2 cellular contexts compared by ENCODE assay signal in the genomic region with DNA sequence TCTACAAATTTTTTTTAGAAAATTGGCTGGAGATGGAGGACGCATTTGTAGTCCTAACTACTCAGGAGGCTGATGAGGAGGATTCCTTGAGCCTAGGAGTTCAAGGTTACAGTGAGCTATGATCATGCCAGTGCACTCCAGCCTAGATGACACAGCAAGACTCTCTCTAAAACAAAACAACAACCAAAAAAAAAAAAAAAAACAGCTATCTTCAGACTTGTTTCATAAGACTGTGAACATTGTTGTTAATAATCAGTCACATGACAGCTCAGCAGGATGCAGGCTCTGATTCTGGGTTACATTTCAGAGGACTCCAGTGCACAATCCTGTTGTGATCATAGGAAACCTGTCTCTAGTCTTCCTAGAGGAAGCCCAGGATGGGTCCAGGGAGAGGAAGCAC.
A peak's percentile ranks its signal among the peaks of the same experiment; 100 is the strongest.
TF ChIP-seq lines count a peak whose summit lies in the region.

No MANE protein-coding gene starts in this region.

TF ChIP-seq in GM23338, 12 proteins besides CTCF, POLR2A, EP300 and RAD21 (continued from another document):
- TF ChIP-seq, protein P1, sequence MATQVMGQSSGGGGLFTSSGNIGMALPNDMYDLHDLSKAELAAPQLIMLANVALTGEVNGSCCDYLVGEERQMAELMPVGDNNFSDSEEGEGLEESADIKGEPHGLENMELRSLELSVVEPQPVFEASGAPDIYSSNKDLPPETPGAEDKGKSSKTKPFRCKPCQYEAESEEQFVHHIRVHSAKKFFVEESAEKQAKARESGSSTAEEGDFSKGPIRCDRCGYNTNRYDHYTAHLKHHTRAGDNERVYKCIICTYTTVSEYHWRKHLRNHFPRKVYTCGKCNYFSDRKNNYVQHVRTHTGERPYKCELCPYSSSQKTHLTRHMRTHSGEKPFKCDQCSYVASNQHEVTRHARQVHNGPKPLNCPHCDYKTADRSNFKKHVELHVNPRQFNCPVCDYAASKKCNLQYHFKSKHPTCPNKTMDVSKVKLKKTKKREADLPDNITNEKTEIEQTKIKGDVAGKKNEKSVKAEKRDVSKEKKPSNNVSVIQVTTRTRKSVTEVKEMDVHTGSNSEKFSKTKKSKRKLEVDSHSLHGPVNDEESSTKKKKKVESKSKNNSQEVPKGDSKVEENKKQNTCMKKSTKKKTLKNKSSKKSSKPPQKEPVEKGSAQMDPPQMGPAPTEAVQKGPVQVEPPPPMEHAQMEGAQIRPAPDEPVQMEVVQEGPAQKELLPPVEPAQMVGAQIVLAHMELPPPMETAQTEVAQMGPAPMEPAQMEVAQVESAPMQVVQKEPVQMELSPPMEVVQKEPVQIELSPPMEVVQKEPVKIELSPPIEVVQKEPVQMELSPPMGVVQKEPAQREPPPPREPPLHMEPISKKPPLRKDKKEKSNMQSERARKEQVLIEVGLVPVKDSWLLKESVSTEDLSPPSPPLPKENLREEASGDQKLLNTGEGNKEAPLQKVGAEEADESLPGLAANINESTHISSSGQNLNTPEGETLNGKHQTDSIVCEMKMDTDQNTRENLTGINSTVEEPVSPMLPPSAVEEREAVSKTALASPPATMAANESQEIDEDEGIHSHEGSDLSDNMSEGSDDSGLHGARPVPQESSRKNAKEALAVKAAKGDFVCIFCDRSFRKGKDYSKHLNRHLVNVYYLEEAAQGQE (IDR thresholded peaks at IDR 0.05; ENCODE audit: unreplicated experiment): no peak
- TF ChIP-seq ZNF331 (CRISPR knock-in tag; IDR thresholded peaks at IDR 0.05; ENCODE audit: low read depth) (no peak), CREB1 (CRISPR knock-in tag; IDR thresholded peaks at IDR 0.05; ENCODE audit: low read depth) (no peak), STAT1 (IDR thresholded peaks at IDR 0.05; ENCODE audit: unreplicated experiment) (no peak), ZNF114 (CRISPR knock-in tag; IDR thresholded peaks at IDR 0.05) (no peak), JUNB (IDR thresholded peaks at IDR 0.05; ENCODE audit: unreplicated experiment) (no peak), POLR2AphosphoS5 (IDR thresholded peaks at IDR 0.05; ENCODE audit: low read depth) (no peak)
- TF ChIP-seq, protein P2, sequence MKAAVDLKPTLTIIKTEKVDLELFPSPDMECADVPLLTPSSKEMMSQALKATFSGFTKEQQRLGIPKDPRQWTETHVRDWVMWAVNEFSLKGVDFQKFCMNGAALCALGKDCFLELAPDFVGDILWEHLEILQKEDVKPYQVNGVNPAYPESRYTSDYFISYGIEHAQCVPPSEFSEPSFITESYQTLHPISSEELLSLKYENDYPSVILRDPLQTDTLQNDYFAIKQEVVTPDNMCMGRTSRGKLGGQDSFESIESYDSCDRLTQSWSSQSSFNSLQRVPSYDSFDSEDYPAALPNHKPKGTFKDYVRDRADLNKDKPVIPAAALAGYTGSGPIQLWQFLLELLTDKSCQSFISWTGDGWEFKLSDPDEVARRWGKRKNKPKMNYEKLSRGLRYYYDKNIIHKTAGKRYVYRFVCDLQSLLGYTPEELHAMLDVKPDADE (IDR thresholded peaks at IDR 0.05): no peak

TF ChIP-seq in K562, 482 proteins besides CTCF, POLR2A, EP300 and RAD21 (continued from another document):
- TF ChIP-seq, protein P3, sequence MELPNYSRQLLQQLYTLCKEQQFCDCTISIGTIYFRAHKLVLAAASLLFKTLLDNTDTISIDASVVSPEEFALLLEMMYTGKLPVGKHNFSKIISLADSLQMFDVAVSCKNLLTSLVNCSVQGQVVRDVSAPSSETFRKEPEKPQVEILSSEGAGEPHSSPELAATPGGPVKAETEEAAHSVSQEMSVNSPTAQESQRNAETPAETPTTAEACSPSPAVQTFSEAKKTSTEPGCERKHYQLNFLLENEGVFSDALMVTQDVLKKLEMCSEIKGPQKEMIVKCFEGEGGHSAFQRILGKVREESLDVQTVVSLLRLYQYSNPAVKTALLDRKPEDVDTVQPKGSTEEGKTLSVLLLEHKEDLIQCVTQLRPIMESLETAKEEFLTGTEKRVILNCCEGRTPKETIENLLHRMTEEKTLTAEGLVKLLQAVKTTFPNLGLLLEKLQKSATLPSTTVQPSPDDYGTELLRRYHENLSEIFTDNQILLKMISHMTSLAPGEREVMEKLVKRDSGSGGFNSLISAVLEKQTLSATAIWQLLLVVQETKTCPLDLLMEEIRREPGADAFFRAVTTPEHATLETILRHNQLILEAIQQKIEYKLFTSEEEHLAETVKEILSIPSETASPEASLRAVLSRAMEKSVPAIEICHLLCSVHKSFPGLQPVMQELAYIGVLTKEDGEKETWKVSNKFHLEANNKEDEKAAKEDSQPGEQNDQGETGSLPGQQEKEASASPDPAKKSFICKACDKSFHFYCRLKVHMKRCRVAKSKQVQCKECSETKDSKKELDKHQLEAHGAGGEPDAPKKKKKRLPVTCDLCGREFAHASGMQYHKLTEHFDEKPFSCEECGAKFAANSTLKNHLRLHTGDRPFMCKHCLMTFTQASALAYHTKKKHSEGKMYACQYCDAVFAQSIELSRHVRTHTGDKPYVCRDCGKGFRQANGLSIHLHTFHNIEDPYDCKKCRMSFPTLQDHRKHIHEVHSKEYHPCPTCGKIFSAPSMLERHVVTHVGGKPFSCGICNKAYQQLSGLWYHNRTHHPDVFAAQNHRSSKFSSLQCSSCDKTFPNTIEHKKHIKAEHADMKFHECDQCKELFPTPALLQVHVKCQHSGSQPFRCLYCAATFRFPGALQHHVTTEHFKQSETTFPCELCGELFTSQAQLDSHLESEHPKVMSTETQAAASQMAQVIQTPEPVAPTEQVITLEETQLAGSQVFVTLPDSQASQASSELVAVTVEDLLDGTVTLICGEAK (IDR thresholded peaks at IDR 0.05): no peak
- TF ChIP-seq, protein P3 (CRISPR knock-in tag; IDR thresholded peaks at IDR 0.05): no peak
- TF ChIP-seq ZSCAN29 (IDR thresholded peaks at IDR 0.05) (no peak), ZKSCAN1 (IDR thresholded peaks at IDR 0.05; ENCODE audit: low read depth, low read length) (no peak), NR2C2 (CRISPR knock-in tag; IDR thresholded peaks at IDR 0.05) (no peak), NR2C2 (tag; IDR thresholded peaks at IDR 0.05) (peak; percentile 11; the same call in 1 of the 2 replicates), NR4A1 (CRISPR knock-in tag; IDR thresholded peaks at IDR 0.05) (no peak), NR4A1 (tag; IDR thresholded peaks at IDR 0.05) (no peak), MAFG (tag; conservative IDR thresholded peaks at IDR 0.05) (peak; percentile 64; the same call in 1 of the 2 replicates), ZNF384 (IDR thresholded peaks at IDR 0.05; ENCODE audit: low read depth, low read length) (0 out of 2 replicates have a peak, but pooled peaks have one; percentile 21)
- TF ChIP-seq, protein P4, sequence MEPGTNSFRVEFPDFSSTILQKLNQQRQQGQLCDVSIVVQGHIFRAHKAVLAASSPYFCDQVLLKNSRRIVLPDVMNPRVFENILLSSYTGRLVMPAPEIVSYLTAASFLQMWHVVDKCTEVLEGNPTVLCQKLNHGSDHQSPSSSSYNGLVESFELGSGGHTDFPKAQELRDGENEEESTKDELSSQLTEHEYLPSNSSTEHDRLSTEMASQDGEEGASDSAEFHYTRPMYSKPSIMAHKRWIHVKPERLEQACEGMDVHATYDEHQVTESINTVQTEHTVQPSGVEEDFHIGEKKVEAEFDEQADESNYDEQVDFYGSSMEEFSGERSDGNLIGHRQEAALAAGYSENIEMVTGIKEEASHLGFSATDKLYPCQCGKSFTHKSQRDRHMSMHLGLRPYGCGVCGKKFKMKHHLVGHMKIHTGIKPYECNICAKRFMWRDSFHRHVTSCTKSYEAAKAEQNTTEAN (CRISPR knock-in tag; IDR thresholded peaks at IDR 0.05): no peak
- TF ChIP-seq, protein P5, sequence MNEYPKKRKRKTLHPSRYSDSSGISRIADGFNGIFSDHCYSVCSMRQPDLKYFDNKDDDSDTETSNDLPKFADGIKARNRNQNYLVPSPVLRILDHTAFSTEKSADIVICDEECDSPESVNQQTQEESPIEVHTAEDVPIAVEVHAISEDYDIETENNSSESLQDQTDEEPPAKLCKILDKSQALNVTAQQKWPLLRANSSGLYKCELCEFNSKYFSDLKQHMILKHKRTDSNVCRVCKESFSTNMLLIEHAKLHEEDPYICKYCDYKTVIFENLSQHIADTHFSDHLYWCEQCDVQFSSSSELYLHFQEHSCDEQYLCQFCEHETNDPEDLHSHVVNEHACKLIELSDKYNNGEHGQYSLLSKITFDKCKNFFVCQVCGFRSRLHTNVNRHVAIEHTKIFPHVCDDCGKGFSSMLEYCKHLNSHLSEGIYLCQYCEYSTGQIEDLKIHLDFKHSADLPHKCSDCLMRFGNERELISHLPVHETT (CRISPR knock-in tag; conservative IDR thresholded peaks at IDR 0.05 in 1 of 2, IDR thresholded peaks at IDR 0.05 in 1 of 2): 0 out of 4 replicates have a peak, but pooled peaks of 1 of the 2 experiments have one; percentile 28
